7 cellular contexts compared by ENCODE assay signal in the genomic region with DNA sequence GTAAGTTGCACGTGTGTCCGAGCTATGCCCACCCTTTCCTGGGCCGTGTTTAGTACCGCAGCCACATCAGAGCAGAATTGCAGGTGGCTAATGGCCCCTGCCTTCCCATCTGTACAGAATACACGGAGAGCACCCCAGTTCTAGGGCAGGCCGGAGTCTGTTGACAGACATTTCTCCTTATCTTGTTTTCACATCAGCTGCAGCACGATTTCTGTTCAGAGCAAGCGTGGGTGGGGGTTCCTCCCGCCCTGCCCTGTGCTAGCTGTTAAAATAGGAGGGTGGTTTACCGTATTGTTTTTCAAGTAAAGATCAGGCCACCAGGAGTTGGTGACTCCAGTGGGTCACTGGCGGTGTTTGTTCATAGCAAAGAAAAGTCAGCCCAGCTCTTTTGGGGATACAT. TPM values are rescaled to one million over a fixed set of nuclear protein-coding genes. Genes with fewer than 3 reads are reported as not detected.
DNase-seq lines count a peak whose midpoint lies in the region; ATAC-seq, FAIRE-seq and TF ChIP-seq lines count a peak whose summit lies in the region.

No MANE protein-coding gene starts in this region.

- H3K27ac ChIP-seq in upper lobe of right lung: no peak overlapping the region
- no peak overlapping the region for H3K27ac ChIP-seq in kidney (ENCODE audit: low read depth in 2 of 2, low read length in 2 of 2)

- DNase-seq in activated CD4-positive, CD25-positive, alpha-beta regulatory T cell treated with anti-CD3 and anti-CD28 coated beads, Interleukin-2, amount 50 U/mL, for 16 hours (ENCODE audit: low read depth, low spot score): peak; percentile 50
- DNase-seq in effector memory CD8-positive, alpha-beta T cell: peak; percentile 40 to 53 (median 43)
- DNase-seq in upper lobe of right lung (no peak), superior temporal gyrus (ENCODE audit: extremely low spot score) (no peak), kidney (no peak)

- peaks cover 47 to 53% of the 10 kb centered on the region in 2 donors for H3K4me1 Mint-ChIP-seq in effector memory CD8-positive, alpha-beta T cell (ENCODE audit: low read depth in 2 of 2)

- H3K4me3 ChIP-seq in upper lobe of right lung (no peak overlapping the region), kidney (ENCODE audit: low read length in 2 of 2) (no peak overlapping the region)

- FAIRE-seq in kidney (lab: Jason Lieb, UNC): no peak

- H3K36me3 ChIP-seq in upper lobe of right lung: no peaks in the 10 kb centered on the region
- no peaks in the 10 kb centered on the region for H3K36me3 ChIP-seq in kidney (ENCODE audit: control insufficient read depth in 1 of 2, insufficient read depth in 2 of 2, low read length in 2 of 2)

- H3K36me3 Mint-ChIP-seq in effector memory CD8-positive, alpha-beta T cell (ENCODE audit: insufficient read depth): peaks cover 2% of the 10 kb centered on the region

- H3K9ac ChIP-seq in kidney (ENCODE audit: low read length in 2 of 2): no peak overlapping the region

- intact Hi-C loops in upper lobe of right lung (cut with DNase I): no loop called here
- intact Hi-C loops in kidney (cut with DNase I): no loop called here

- no peaks in the 10 kb centered on the region for H3K27me3 ChIP-seq in upper lobe of right lung

- ATAC-seq in HG02884 (IDR thresholded peaks at IDR 0.05; ENCODE audit: unreplicated experiment) (peak; percentile 61), upper lobe of right lung (peak; percentile 72), GM21786 (IDR thresholded peaks at IDR 0.05; ENCODE audit: unreplicated experiment) (no peak)
- peak; percentile 82 for ATAC-seq in effector memory CD8-positive, alpha-beta T cell (replicated peaks)

- peaks cover 10% of the 10 kb centered on the region for H3K4me1 ChIP-seq in upper lobe of right lung
- no peaks in the 10 kb centered on the region for H3K4me1 ChIP-seq in kidney (ENCODE audit: control insufficient read depth in 1 of 2, insufficient read depth in 1 of 2, low read depth in 1 of 2, low read length in 2 of 2)

- no peaks in the 10 kb centered on the region for H3K27me3 Mint-ChIP-seq in effector memory CD8-positive, alpha-beta T cell

- H3K9me3 ChIP-seq in upper lobe of right lung (no peaks in the 10 kb centered on the region), kidney (ENCODE audit: control insufficient read depth in 1 of 2, low read length in 2 of 2) (no peaks in the 10 kb centered on the region)

- TF ChIP-seq CTCF in upper lobe of right lung (IDR thresholded peaks at IDR 0.05) (no peak), kidney (IDR thresholded peaks at IDR 0.05; ENCODE audit: borderline replicate concordance, extremely low read depth, insufficient read depth) (no peak)

- no peaks in the 10 kb centered on the region for H3K9me3 Mint-ChIP-seq in effector memory CD8-positive, alpha-beta T cell

- H3K27ac Mint-ChIP-seq in effector memory CD8-positive, alpha-beta T cell: peak overlapping the region; percentile 82 to 89

- H3K4me3 Mint-ChIP-seq in effector memory CD8-positive, alpha-beta T cell: peak overlapping the region; percentile 37 to 62

RNA-seq across cellular contexts. Expression of a gene that starts 41.1 kb away (rescaled TPM):
- total RNA-seq in upper lobe of right lung (42.2 TPM), kidney (22.8 TPM)
- polyA plus RNA-seq in kidney (ENCODE audit: insufficient read depth, low read depth, low replicate concordance): 0.62 TPM

Comparison
In these comparisons a context has a peak if more than half of its experiments do, and no peak if none do; other contexts are left out.
1. DNase-seq: peak in activated CD4-positive, CD25-positive, alpha-beta regulatory T cell treated with anti-CD3 and anti-CD28 coated beads, Interleukin-2, amount 50 U/mL, for 16 hours (single experiment) and effector memory CD8-positive, alpha-beta T cell (3 of 3); none in upper lobe of right lung (single experiment), superior temporal gyrus (single experiment) and kidney (single experiment).